In the genomic region with DNA sequence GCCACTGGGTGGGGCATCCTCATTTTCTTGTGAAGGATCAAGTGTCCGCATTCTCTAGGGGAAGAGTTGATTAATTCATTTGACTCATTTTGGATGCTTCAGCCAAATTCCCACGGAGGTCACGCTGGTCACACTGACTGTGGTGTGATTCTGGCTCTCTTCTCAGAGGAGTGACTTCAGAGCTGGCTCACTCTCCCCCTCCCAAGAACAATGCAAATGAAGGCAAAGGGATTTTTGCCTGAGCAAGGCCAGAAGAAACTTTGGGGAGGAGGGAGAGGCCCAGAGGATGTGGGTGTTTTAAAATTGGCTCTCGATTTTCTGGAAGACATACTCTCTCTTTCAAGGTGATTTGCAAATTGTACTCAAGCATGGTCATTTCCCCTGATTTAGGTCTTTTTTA, we compare ENCODE assay signal across 8 cellular contexts. TPM values are rescaled to one million over a fixed set of nuclear protein-coding genes. Genes with fewer than 3 reads are reported as not detected.
DNase-seq lines count a peak whose midpoint lies in the region; ATAC-seq, FAIRE-seq and TF ChIP-seq lines count a peak whose summit lies in the region.

No MANE protein-coding gene starts in this region.

- TF ChIP-seq POLR2A in GM12892 (IDR thresholded peaks at IDR 0.05; ENCODE audit: low read depth, low read length) (peak; percentile 27; the same call in 1 of the 2 replicates), GM12878 (IDR thresholded peaks at IDR 0.05; ENCODE audit: low read depth, low read length) (no peak)

- no peaks in the 10 kb centered on the region for H3K36me3 ChIP-seq in GM12878 (ENCODE audit: control insufficient read depth in 2 of 2, insufficient read depth in 2 of 2, low read length in 1 of 2)

- H4K20me1 ChIP-seq in GM12878 (ENCODE audit: control insufficient read depth, insufficient read depth) = no peaks in the 10 kb centered on the region

- DNase-seq in GM12892 (ENCODE audit: insufficient read length) (peak; percentile 33), GM12878 (ENCODE audit: low read depth, low spot score) (peak; percentile 73), non-pigmented ciliary epithelial cell (ENCODE audit: low read depth) (peak; percentile 30), HK-2 (ENCODE audit: unreplicated experiment) (no peak), D721Med (ENCODE audit: insufficient read length, low spot score) (no peak)

- SMC1A ChIA-PET in GM12878 (lab: Charles Lee; ENCODE audit: uncharacterized antibody, unreplicated experiment) = interaction anchor here (0.9 to 2.0 kb wide), 4 partner anchors 9 to 30 kb away, joined by 3 to 7 read pairs (median 4); no protein-coding TSS in a partner anchor

- in situ Hi-C loops in GM12878 (cut with MboI) = no loop called here

- no peaks in the 10 kb centered on the region for H3K27me3 ChIP-seq in GM12878 (replicated peaks in 1 of 2; ENCODE audit: control insufficient read depth in 2 of 2, insufficient read depth in 2 of 2, low read length in 1 of 2)

- peaks cover 42% of the 10 kb centered on the region for H3K4me1 ChIP-seq in GM12878 (ENCODE audit: control insufficient read depth, insufficient read depth, low read length)

- RAD21 ChIA-PET in GM12878 (lab: Charles Lee; ENCODE audit: unreplicated experiment) = interaction anchor here (0.8 kb wide), 1 partner anchor 27 kb away, joined by 3 read pairs; no protein-coding TSS in a partner anchor

- BruUV-seq in GM12878 (replicated peaks; lab: Mats Ljungman, UMichigan) = no TSS peak

- peak overlapping the region; percentile 39; the same call in 1 of the 2 replicates for H3K4me3 ChIP-seq in GM12878

- H2AFZ ChIP-seq in GM12878 (ENCODE audit: control insufficient read depth, low read depth, low read length) = peak overlapping the region; percentile 3

- peak overlapping the region; percentile 75 for H3K4me2 ChIP-seq in GM12878 (ENCODE audit: control insufficient read depth, insufficient read depth)

- H3K27ac ChIP-seq in GM12878 (ENCODE audit: control insufficient read depth, insufficient read depth) = peak overlapping the region; percentile 63

- H3K9me3 ChIP-seq in GM12878 (replicated peaks; ENCODE audit: control insufficient read depth, insufficient read depth, low read length) = no peaks in the 10 kb centered on the region

- no peak for TF ChIP-seq EP300 in GM12878 (IDR thresholded peaks at IDR 0.05; ENCODE audit: borderline replicate concordance in 1 of 2, control insufficient read depth in 1 of 2, low read depth in 2 of 2, low read length in 2 of 2)

- CTCF ChIA-PET in GM12878 (lab: Yijun Ruan, JAX) = interaction anchor here (0.8 kb wide), 1 partner anchor 71 kb away, joined by 3 read pairs; no protein-coding TSS in a partner anchor

- WGBS in GM12878 (ENCODE audit: insufficient coverage, insufficient replicate concordance, low lambda C conversion rate, missing lambda C conversion rate) = 1% methylated on average over 4 of the region's 4 CpGs

- peak; percentile 78 for FAIRE-seq in GM12892 (lab: Jason Lieb, UNC)
- peak; percentile 35 for FAIRE-seq in GM12878 (lab: Jason Lieb, UNC)
- FAIRE-seq in D721Med (lab: Jason Lieb, UNC) = no peak

- H3K9ac ChIP-seq in GM12878 (ENCODE audit: control insufficient read depth, insufficient read depth, low read length) = no peak overlapping the region

- ATAC-seq in HG02759 (IDR thresholded peaks at IDR 0.05; ENCODE audit: unreplicated experiment) = peak; percentile 66
- ATAC-seq in GM12878 = peak; percentile 67
- ATAC-seq in HG02981 (IDR thresholded peaks at IDR 0.05; ENCODE audit: unreplicated experiment) = no peak
- no peak for ATAC-seq in GM18907 (IDR thresholded peaks at IDR 0.05; ENCODE audit: unreplicated experiment)

- TF ChIP-seq RAD21 in GM12878 (IDR thresholded peaks at IDR 0.05; ENCODE audit: insufficient read depth, low read depth, low read length) = no peak

- no peaks in the 10 kb centered on the region; the same call in 1 of the 2 replicates for H3K79me2 ChIP-seq in GM12878 (ENCODE audit: control insufficient read depth, insufficient read depth, low read length)

- POLR2A ChIA-PET in GM12878 (lab: Charles Lee) = no interaction called here

- TF ChIP-seq CTCF in GM12878 (IDR thresholded peaks at IDR 0.05 in 2 of 3, conservative IDR thresholded peaks at IDR 0.05 in 1 of 3; ENCODE audit: control insufficient read depth in 2 of 3, extremely low read depth in 1 of 3, insufficient read depth in 1 of 3, low read depth in 3 of 3, low read length in 3 of 3) = no peak
- no peak for TF ChIP-seq CTCF in D721Med (IDR thresholded peaks at IDR 0.05; ENCODE audit: insufficient read depth, missing control alignments)

- intact Hi-C loops in GM12878 (cut with micrococcal nuclease; ENCODE audit: unreplicated experiment) = loop anchor here (5.0 kb wide), 1 partner anchor 46 kb away; no protein-coding TSS in a partner anchor

TF ChIP-seq in GM12878, 131 proteins besides CTCF, POLR2A, EP300 and RAD21 (continues in another document):
- TF ChIP-seq, protein P1, sequence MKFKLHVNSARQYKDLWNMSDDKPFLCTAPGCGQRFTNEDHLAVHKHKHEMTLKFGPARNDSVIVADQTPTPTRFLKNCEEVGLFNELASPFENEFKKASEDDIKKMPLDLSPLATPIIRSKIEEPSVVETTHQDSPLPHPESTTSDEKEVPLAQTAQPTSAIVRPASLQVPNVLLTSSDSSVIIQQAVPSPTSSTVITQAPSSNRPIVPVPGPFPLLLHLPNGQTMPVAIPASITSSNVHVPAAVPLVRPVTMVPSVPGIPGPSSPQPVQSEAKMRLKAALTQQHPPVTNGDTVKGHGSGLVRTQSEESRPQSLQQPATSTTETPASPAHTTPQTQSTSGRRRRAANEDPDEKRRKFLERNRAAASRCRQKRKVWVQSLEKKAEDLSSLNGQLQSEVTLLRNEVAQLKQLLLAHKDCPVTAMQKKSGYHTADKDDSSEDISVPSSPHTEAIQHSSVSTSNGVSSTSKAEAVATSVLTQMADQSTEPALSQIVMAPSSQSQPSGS (IDR thresholded peaks at IDR 0.05; ENCODE audit: low read length) = peak; percentile 46; the same call in 1 of the 2 replicates
- TF ChIP-seq, protein P2, sequence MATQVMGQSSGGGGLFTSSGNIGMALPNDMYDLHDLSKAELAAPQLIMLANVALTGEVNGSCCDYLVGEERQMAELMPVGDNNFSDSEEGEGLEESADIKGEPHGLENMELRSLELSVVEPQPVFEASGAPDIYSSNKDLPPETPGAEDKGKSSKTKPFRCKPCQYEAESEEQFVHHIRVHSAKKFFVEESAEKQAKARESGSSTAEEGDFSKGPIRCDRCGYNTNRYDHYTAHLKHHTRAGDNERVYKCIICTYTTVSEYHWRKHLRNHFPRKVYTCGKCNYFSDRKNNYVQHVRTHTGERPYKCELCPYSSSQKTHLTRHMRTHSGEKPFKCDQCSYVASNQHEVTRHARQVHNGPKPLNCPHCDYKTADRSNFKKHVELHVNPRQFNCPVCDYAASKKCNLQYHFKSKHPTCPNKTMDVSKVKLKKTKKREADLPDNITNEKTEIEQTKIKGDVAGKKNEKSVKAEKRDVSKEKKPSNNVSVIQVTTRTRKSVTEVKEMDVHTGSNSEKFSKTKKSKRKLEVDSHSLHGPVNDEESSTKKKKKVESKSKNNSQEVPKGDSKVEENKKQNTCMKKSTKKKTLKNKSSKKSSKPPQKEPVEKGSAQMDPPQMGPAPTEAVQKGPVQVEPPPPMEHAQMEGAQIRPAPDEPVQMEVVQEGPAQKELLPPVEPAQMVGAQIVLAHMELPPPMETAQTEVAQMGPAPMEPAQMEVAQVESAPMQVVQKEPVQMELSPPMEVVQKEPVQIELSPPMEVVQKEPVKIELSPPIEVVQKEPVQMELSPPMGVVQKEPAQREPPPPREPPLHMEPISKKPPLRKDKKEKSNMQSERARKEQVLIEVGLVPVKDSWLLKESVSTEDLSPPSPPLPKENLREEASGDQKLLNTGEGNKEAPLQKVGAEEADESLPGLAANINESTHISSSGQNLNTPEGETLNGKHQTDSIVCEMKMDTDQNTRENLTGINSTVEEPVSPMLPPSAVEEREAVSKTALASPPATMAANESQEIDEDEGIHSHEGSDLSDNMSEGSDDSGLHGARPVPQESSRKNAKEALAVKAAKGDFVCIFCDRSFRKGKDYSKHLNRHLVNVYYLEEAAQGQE (IDR thresholded peaks at IDR 0.05; ENCODE audit: low read depth, low read length) = no peak
- peak; percentile 64; the same call in 1 of the 2 replicates for TF ChIP-seq NFIC (IDR thresholded peaks at IDR 0.05; ENCODE audit: low read depth, low read length)
- TF ChIP-seq EED (IDR thresholded peaks at IDR 0.05; ENCODE audit: low read depth) = peak; percentile 51; the same call in 1 of the 2 replicates
- TF ChIP-seq, protein P3, sequence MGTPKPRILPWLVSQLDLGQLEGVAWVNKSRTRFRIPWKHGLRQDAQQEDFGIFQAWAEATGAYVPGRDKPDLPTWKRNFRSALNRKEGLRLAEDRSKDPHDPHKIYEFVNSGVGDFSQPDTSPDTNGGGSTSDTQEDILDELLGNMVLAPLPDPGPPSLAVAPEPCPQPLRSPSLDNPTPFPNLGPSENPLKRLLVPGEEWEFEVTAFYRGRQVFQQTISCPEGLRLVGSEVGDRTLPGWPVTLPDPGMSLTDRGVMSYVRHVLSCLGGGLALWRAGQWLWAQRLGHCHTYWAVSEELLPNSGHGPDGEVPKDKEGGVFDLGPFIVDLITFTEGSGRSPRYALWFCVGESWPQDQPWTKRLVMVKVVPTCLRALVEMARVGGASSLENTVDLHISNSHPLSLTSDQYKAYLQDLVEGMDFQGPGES (IDR thresholded peaks at IDR 0.05) = no peak
- peak; percentile 32; the same call in 1 of the 2 replicates for TF ChIP-seq FOXM1 (IDR thresholded peaks at IDR 0.05; ENCODE audit: low read depth, low read length)
- TF ChIP-seq MEF2A (IDR thresholded peaks at IDR 0.05; ENCODE audit: insufficient read depth, low read depth, low read length) = peak; percentile 81
- peak; percentile 45; the same call in 1 of the 2 replicates for TF ChIP-seq MTA3 (IDR thresholded peaks at IDR 0.05; ENCODE audit: borderline replicate concordance, low read length)

RNA-seq across cellular contexts. Expression of a gene that starts 51.1 kb away (rescaled TPM):
- polyA plus RNA-seq in GM12892 (2012; ENCODE audit: missing spikeins) = 21.5 TPM
- total RNA-seq in GM12878 (2013; cell fraction: nucleolus; rRNA removed) = not detected in 2 replicates
- total RNA-seq in GM12878 (2014; rRNA removed) (0.98 and 1.7 TPM in 2 replicates), GM12878 (2014; rRNA removed; fragmentation: Illumina TruSeq; extraction: Trizol) (1.0 and 1.2 TPM in 2 replicates), GM12878 (2021) (0.98 and 1.7 TPM in 2 replicates)
- 4.0 TPM for polyA plus RNA-seq in GM12878 (2011; ENCODE audit: low read depth)
- polyA plus RNA-seq in GM12878 (2011; rRNA removed) (1.1 TPM in 2 replicates), GM12878 (2014; fragmentation: Illumina TruSeq; extraction: Trizol) (1.4 and 1.9 TPM in 2 replicates), GM12878 (2014; fragmentation: Nextera tagmentation; extraction: Ambion mirVana) (under 1 TPM; 0.29 to 0.47 TPM), GM12878 (2014; rRNA removed) (1.7 TPM in 2 replicates), GM12878 (2016; fragmentation: Nextera tagmentation; extraction: Ambion mirVana) (under 1 TPM in 1 of 2 experiments, not detected in 1; 0.37 TPM)
- 0.42 and 0.53 TPM in 2 replicates for polyA plus RNA-seq in GM12878 (2011; cell fraction: cytosol; rRNA removed)
- polyA plus RNA-seq in GM12878 (2011; cell fraction: nucleus; rRNA removed) = 0.24 and 0.25 TPM in 2 replicates
- polyA plus RNA-seq in GM12878 (2012) = 4.1 and 7.5 TPM in 2 replicates
- polyA minus RNA-seq in GM12878 (2011; rRNA and poly(A)+ RNA removed) = 0.37 and 0.88 TPM in 2 replicates
- polyA minus RNA-seq in GM12878 (2011; cell fraction: cytosol; rRNA and poly(A)+ RNA removed) = not detected in 2 replicates
- 0.12 and 0.48 TPM in 2 replicates for polyA minus RNA-seq in GM12878 (2011; cell fraction: nucleus; rRNA and poly(A)+ RNA removed)

Comparison
In these comparisons a context has a peak if more than half of its experiments do, and no peak if none do; other contexts are left out.
1. DNase-seq: peak in GM12892 (single experiment), GM12878 (single experiment) and non-pigmented ciliary epithelial cell (single experiment); none in HK-2 (single experiment) and D721Med (single experiment).
2. ATAC-seq: peak in HG02759 (single experiment) and GM12878 (single experiment); none in HG02981 (single experiment) and GM18907 (single experiment).